Comparison of ENCODE assay signal across 9 cellular contexts in the genomic region with DNA sequence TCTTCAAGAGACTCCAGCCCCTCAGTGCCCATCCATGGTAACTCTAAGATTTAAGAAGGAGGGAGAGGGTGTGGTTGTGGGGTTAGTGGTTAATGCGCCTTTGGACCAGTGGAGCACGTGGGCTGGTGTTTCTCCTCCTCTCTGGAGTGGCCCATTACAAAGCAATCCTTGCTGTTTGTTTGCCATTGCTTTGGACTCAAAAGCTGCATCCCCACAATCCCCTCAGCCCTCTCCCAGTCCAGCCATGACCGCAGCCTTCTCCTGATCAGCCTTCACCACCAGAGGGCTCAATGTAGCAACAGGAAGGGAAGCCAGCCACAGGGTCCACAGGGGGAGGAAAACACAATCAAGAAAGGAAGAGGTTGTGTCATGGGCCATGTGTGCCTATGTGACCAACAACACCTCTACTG. TPM values are rescaled to one million over a fixed set of nuclear protein-coding genes. Genes with fewer than 3 reads are reported as not detected.
DNase-seq lines count a peak whose midpoint lies in the region; ATAC-seq and TF ChIP-seq lines count a peak whose summit lies in the region.
"Had no signal": no experiment of that assay in that cellular context is flagged by ENCODE, and none has a peak within 500 bp of the region (broad histone marks: within the 10 kb centered on the region; RNA-seq: fewer than 3 reads in every experiment).

No MANE protein-coding gene starts in this region.

- in situ Hi-C loops in transverse colon (cut with MboI; ENCODE audit: low pct_ligation_motif_present in 1 of 4, low pct_unique_long_range_greater_than_20kb in 1 of 4, low sequenced_read_pairs in 3 of 4), result no loop called here

- no peaks in the 10 kb centered on the region for H4K20me1 ChIP-seq in OCI-LY1 (ENCODE audit: insufficient read depth, low read length)

- no peaks in the 10 kb centered on the region for H3K79me2 ChIP-seq in OCI-LY1 (ENCODE audit: insufficient read depth, low read length)

- DNase-seq in A172 (ENCODE audit: low spot score) (peak; percentile 6), GM10248 (ENCODE audit: extremely low spot score) (no peak), fibroblast of the aortic adventitia (ENCODE audit: low read depth) (no peak), LoVo (ENCODE audit: low spot score) (no peak), aorta (no peak), transverse colon (no peak)
- DNase-seq: activated CD4-positive, alpha-beta T cell treated with anti-CD3 and anti-CD28 coated beads for 36 hours had no signal

- H3K9ac ChIP-seq in OCI-LY1 (ENCODE audit: low read length), result no peak overlapping the region

- no peaks in the 10 kb centered on the region for H3F3A ChIP-seq in OCI-LY1 (ENCODE audit: insufficient read depth, low read length)

- H3K4me1 ChIP-seq in OCI-LY1 (ENCODE audit: insufficient read depth, low read length, severe bottlenecking) (no peaks in the 10 kb centered on the region), aorta (ENCODE audit: control insufficient read depth in 1 of 2, insufficient read depth in 2 of 2, low read length in 2 of 2) (no peaks in the 10 kb centered on the region), transverse colon (no peaks in the 10 kb centered on the region)

- H3K9me2 ChIP-seq in OCI-LY1 (ENCODE audit: low read depth, low read length), result no peaks in the 10 kb centered on the region

- CTCF ChIA-PET in GM10248 (lab: Yijun Ruan, JAX), result no interaction called here

- TF ChIP-seq POLR2A in transverse colon (IDR thresholded peaks at IDR 0.05), result no peak

- no peak overlapping the region for H3K4me2 ChIP-seq in OCI-LY1 (ENCODE audit: low read length)

- WGBS in aorta, 2 donors, result 70 to 76% methylated on average over 3 of the region's 3 CpGs
- WGBS in transverse colon (ENCODE audit: low coverage in 1 of 2), 2 donors, result 71% methylated on average over 3 of the region's 3 CpGs; no CpG with 5 or more reads in 1 of the 2 donors

- H3K27ac ChIP-seq in OCI-LY1 (ENCODE audit: low read depth, low read length, poor library complexity, severe bottlenecking) (no peak overlapping the region), aorta (ENCODE audit: low read depth in 1 of 2, low read length in 2 of 2) (no peak overlapping the region), transverse colon (no peak overlapping the region)

- H3K27me3 ChIP-seq in OCI-LY1 (ENCODE audit: insufficient read depth, low read length), result peaks cover under 1% of the 10 kb centered on the region; the same call in 1 of the 2 replicates
- no peaks in the 10 kb centered on the region for H3K27me3 ChIP-seq in aorta (ENCODE audit: control insufficient read depth in 1 of 2, insufficient read depth in 2 of 2, low read length in 1 of 2)
- H3K27me3 ChIP-seq in transverse colon, result no peaks in the 10 kb centered on the region

- intact Hi-C loops in aorta (cut with DNase I) (no loop called here), transverse colon (cut with DNase I; ENCODE audit: low total_unique reads) (no loop called here)

- H3K9me3 ChIP-seq in OCI-LY1 (ENCODE audit: low read length) (no peaks in the 10 kb centered on the region), aorta (ENCODE audit: control insufficient read depth, low read length) (peaks cover under 1% of the 10 kb centered on the region), transverse colon (no peaks in the 10 kb centered on the region)

- TF ChIP-seq CTCF in GM10248 (IDR thresholded peaks at IDR 0.05; ENCODE audit: control extremely low read depth, extremely low read depth, low read depth, missing control alignments) (peak; percentile 35), OCI-LY1 (IDR thresholded peaks at IDR 0.05; ENCODE audit: low read length) (peak; percentile 35), fibroblast of the aortic adventitia (IDR thresholded peaks at IDR 0.05; ENCODE audit: insufficient read depth, low read length) (peak; percentile 21), transverse colon (IDR thresholded peaks at IDR 0.05) (no peak)

- no peak overlapping the region for H3K4me3 ChIP-seq in OCI-LY1 (ENCODE audit: low read depth, low read length, poor library complexity, severe bottlenecking)
- H3K4me3 ChIP-seq in fibroblast of the aortic adventitia (ENCODE audit: low read depth, low read length), result no peak overlapping the region
- no peak overlapping the region for H3K4me3 ChIP-seq in aorta (ENCODE audit: low read length in 2 of 2)
- no peak overlapping the region for H3K4me3 ChIP-seq in transverse colon

- POLR2A ChIA-PET in GM10248 (lab: Yijun Ruan, JAX), result no interaction called here

- TF ChIP-seq EP300 in transverse colon (IDR thresholded peaks at IDR 0.05; ENCODE audit: low read depth), result no peak

- H3K36me3 ChIP-seq in OCI-LY1 (ENCODE audit: insufficient read depth, low read length) (no peaks in the 10 kb centered on the region; the same call in 1 of the 2 replicates), aorta (ENCODE audit: control insufficient read depth in 1 of 2, insufficient read depth in 2 of 2, low read length in 1 of 2) (no peaks in the 10 kb centered on the region), transverse colon (no peaks in the 10 kb centered on the region)

- ATAC-seq in HG03342 (IDR thresholded peaks at IDR 0.05; ENCODE audit: unreplicated experiment) (no peak), aorta (ENCODE audit: low FRiP score) (no peak)
- ATAC-seq: activated CD4-positive, alpha-beta T cell treated with anti-CD3 and anti-CD28 coated beads for 36 hours had no signal

- H2AFZ ChIP-seq in OCI-LY1 (ENCODE audit: low read length), result no peak overlapping the region

RNA-seq across cellular contexts. Expression of a gene that starts 38.4 kb away (rescaled TPM):
- 0.81 and 3.8 TPM in 2 replicates for total RNA-seq in A172 (2014; rRNA removed; shearing (Covaris generic))
- total RNA-seq in fibroblast of the aortic adventitia (ENCODE audit: low replicate concordance), result 2.2 and 5.5 TPM in 2 replicates
- total RNA-seq in aorta, result 10 to 100 TPM; 10.3 to 16.0 TPM
- 1 to 10 TPM in 1 of 2 donors, not detected in 1; 3.3 TPM for polyA plus RNA-seq in aorta
- 10 to 100 TPM; 15.4 to 75.2 (median 18.3) TPM for total RNA-seq in transverse colon

Comparison
In these comparisons a context has a peak if more than half of its experiments do, and no peak if none do; other contexts are left out.
1. CTCF ChIP-seq: peak in GM10248 (single experiment), OCI-LY1 (single experiment) and fibroblast of the aortic adventitia (single experiment); none in transverse colon (0 of 5).